9 cellular contexts compared by ENCODE assay signal in the genomic region with DNA sequence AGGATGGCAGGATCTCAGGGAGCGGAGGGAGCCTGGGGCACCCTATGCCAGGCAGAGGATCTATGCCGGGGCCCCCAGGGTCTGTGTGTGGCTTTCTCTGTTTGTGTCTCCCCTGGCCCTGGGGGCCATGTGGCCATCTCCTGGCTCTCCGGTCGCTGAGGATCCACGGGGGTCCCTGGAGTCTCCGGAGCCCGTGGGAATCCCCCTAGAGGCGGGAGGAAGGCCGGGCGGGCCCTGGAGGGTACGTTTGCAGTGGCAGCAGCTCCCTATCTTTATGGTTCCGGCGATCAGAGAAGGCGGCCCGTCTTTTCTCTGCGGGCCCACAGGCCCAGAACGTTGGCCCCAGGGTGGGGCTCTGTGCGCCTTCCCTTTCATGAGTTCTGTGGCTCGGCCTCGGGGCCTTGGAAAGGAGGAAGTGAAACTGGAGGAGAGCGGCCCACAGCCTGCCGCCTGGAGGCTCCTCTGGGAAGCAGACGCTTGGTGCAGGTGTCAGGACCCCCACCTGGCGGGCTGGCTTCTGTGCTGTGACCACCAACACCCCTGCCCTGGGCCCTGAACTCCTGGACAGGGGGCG.
DNase-seq lines count a peak whose midpoint lies in the region; ATAC-seq, FAIRE-seq and TF ChIP-seq lines count a peak whose summit lies in the region.
"Had no signal": no experiment of that assay in that cellular context is flagged by ENCODE, and none has a peak within 500 bp of the region (broad histone marks: within the 10 kb centered on the region; RNA-seq: fewer than 3 reads in every experiment).

No MANE protein-coding gene starts in this region.

- no peak overlapping the region for H3K27ac Mint-ChIP-seq in chondrocyte (ENCODE audit: unreplicated experiment)

- DNase-seq in CD1c-positive myeloid dendritic cell (ENCODE audit: extremely low spot score) (peak; percentile 90), MV-4-11 (lab: John Stamatoyannopoulos, UW) (peak; percentile 90), chondrocyte (ENCODE audit: low spot score) (peak; percentile 86), omental fat pad (ENCODE audit: low spot score) (peak; percentile 22), HTR-8/SVneo (ENCODE audit: insufficient read length, low spot score) (no peak), foreskin fibroblast (no peak)
- DNase-seq in central memory CD4-positive, alpha-beta T cell: no peak

- peaks cover 33% of the 10 kb centered on the region for H3K27me3 Mint-ChIP-seq in chondrocyte (ENCODE audit: low read depth)

- H3K4me1 Mint-ChIP-seq in chondrocyte (ENCODE audit: low read depth): no peaks in the 10 kb centered on the region

- H3K9me3 Mint-ChIP-seq in chondrocyte (ENCODE audit: low read depth): no peaks in the 10 kb centered on the region

- TF ChIP-seq CTCF in chondrocyte (IDR thresholded peaks at IDR 0.05) (peak; percentile 52), omental fat pad (IDR thresholded peaks at IDR 0.05) (no peak), foreskin fibroblast (IDR thresholded peaks at IDR 0.05; ENCODE audit: low read depth, low read length) (no peak)

- FAIRE-seq in HTR-8/SVneo (lab: Jason Lieb, UNC): no peak

- no peak overlapping the region for H3K4me3 Mint-ChIP-seq in chondrocyte (ENCODE audit: unreplicated experiment)

- no peaks in the 10 kb centered on the region for H3K36me3 Mint-ChIP-seq in chondrocyte (ENCODE audit: low read depth)

- peak; percentile 59 for ATAC-seq in GM19372 (IDR thresholded peaks at IDR 0.05; ENCODE audit: low read depth, unreplicated experiment)
- ATAC-seq in omental fat pad (ENCODE audit: low FRiP score): no peak

- H3K4me3 ChIP-seq in foreskin fibroblast (ENCODE audit: low read depth in 1 of 2, low read length in 2 of 2): no peak overlapping the region
- H3K4me3 ChIP-seq: thoracic aorta had no signal

Comparison
In these comparisons a context has a peak if more than half of its experiments do, and no peak if none do; other contexts are left out.
1. DNase-seq: peak in CD1c-positive myeloid dendritic cell (single experiment), MV-4-11 (single experiment), chondrocyte (single experiment) and omental fat pad (single experiment); none in central memory CD4-positive, alpha-beta T cell (single experiment), HTR-8/SVneo (single experiment) and foreskin fibroblast (0 of 2).